In the genomic region with DNA sequence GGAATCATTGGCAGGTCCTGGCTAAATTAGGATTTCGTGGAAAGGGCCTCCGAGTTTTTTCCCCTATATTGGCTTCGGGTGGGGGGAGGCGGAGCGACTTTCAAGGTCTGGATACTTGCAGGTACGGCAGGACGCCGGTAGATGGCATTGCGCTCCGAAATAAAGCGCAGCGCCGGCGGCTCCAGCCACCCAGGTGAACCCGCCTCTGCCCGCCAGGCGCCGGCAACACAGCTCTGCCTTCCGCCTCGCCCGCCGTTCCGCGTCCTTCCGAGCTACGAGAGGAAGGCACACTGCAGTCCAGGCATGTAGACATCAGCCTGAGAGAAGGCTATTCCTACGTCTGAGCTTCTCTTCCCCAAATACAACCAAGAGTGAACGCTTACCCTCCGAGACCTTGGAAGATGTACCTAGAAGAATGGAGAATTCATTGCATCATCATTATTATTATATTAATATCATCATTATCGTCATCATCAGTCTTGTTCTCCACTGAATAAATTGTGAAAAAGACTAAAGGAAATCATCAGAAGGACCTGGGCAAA, we compare ENCODE assay signal across 8 cellular contexts.
DNase-seq lines count a peak whose midpoint lies in the region; ATAC-seq and TF ChIP-seq lines count a peak whose summit lies in the region.

No MANE protein-coding gene starts in this region.

- ATAC-seq in HG02642 (IDR thresholded peaks at IDR 0.05; ENCODE audit: poor library complexity, unreplicated experiment) (peak; percentile 100), left cardiac atrium (peak; percentile 84 to 88)

- peak; percentile 66 for DNase-seq in NCI-H1048 (lab: John Stamatoyannopoulos, UW)
- peak; percentile 72 for DNase-seq in SKM-1 treated with dmso at 0.1 percent for 144 hours (lab: John Stamatoyannopoulos, UW; ENCODE audit: unreplicated experiment)
- DNase-seq in adrenal gland = peak; percentile 68 to 88 (median 80)
- DNase-seq in left cardiac atrium = peak; percentile 90
- peak; percentile 85 for DNase-seq in prostate gland (ENCODE audit: low spot score)
- peak; percentile 62 to 70 for DNase-seq in uterus

- TF ChIP-seq POLR2A in adrenal gland (IDR thresholded peaks at IDR 0.05) = no peak
- TF ChIP-seq POLR2A in prostate gland (IDR thresholded peaks at IDR 0.05) = no peak
- TF ChIP-seq POLR2A in uterus (IDR thresholded peaks at IDR 0.05) = peak in 1 of 2 donors; percentile 27

- intact Hi-C loops in adrenal gland (cut with DNase I) = loop anchor here in 1 of 2 donors (5.0 kb wide), 1 partner anchor 518 kb away; no protein-coding TSS in a partner anchor
- intact Hi-C loops in left cardiac atrium (cut with DNase I) = loop anchor here (2.0 to 5.0 kb wide), 3 partner anchors 513 to 593 kb away; partner anchors contain the start of gene MECOM (in 1 of the 2)
- intact Hi-C loops in prostate gland (cut with DNase I) = loop anchor here (2.0 to 10.0 kb wide), 4 partner anchors 65 to 593 kb away; no protein-coding TSS in a partner anchor
- intact Hi-C loops in uterus (cut with DNase I; ENCODE audit: low total_unique reads) = no loop called here

- H3K9me3 ChIP-seq in adrenal gland (replicated peaks in 1 of 3) = no peaks in the 10 kb centered on the region
- no peaks in the 10 kb centered on the region for H3K9me3 ChIP-seq in prostate gland
- H3K9me3 ChIP-seq in uterus = no peaks in the 10 kb centered on the region

- H3K36me3 ChIP-seq in adrenal gland (replicated peaks in 1 of 2) = no peaks in the 10 kb centered on the region
- H3K36me3 ChIP-seq in prostate gland = no peaks in the 10 kb centered on the region
- no peaks in the 10 kb centered on the region for H3K36me3 ChIP-seq in uterus

- TF ChIP-seq CTCF in GM12872 (IDR thresholded peaks at IDR 0.05; ENCODE audit: insufficient read depth, low read depth, low read length) = peak; percentile 89
- peak; percentile 50 to 81 (median 66) for TF ChIP-seq CTCF in adrenal gland (IDR thresholded peaks at IDR 0.05)
- TF ChIP-seq CTCF in prostate gland (IDR thresholded peaks at IDR 0.05) = peak; percentile 50 to 95 (median 90)
- TF ChIP-seq CTCF in uterus (IDR thresholded peaks at IDR 0.05) = peak; percentile 72 to 78 (median 74)

- H3K4me3 ChIP-seq in adrenal gland (no peak overlapping the region), prostate gland (no peak overlapping the region), uterus (no peak overlapping the region)

- H3K27me3 ChIP-seq in adrenal gland (peaks cover 52% of the 10 kb centered on the region), prostate gland (replicated peaks; ENCODE audit: insufficient read depth) (no peaks in the 10 kb centered on the region), uterus (peaks cover 11 to 40% of the 10 kb centered on the region in 2 donors)

- WGBS in adrenal gland, 4 donors = 2 to 16% (median 6%) methylated on average over 9 to 30 of the region's 30 CpGs
- WGBS in prostate gland = 4% methylated on average over 30 of the region's 30 CpGs

- H3K27ac ChIP-seq in adrenal gland = no peak overlapping the region
- no peak overlapping the region for H3K27ac ChIP-seq in prostate gland
- H3K27ac ChIP-seq in uterus = peak overlapping the region in 1 of 2 donors; percentile 62

- peaks cover 0 to 21% of the 10 kb centered on the region in 2 donors for H3K4me1 ChIP-seq in adrenal gland (replicated peaks in 1 of 2)
- no peaks in the 10 kb centered on the region for H3K4me1 ChIP-seq in prostate gland (replicated peaks)
- no peaks in the 10 kb centered on the region for H3K4me1 ChIP-seq in uterus
